Comparison of ENCODE assay signal across 9 cellular contexts in the genomic region with DNA sequence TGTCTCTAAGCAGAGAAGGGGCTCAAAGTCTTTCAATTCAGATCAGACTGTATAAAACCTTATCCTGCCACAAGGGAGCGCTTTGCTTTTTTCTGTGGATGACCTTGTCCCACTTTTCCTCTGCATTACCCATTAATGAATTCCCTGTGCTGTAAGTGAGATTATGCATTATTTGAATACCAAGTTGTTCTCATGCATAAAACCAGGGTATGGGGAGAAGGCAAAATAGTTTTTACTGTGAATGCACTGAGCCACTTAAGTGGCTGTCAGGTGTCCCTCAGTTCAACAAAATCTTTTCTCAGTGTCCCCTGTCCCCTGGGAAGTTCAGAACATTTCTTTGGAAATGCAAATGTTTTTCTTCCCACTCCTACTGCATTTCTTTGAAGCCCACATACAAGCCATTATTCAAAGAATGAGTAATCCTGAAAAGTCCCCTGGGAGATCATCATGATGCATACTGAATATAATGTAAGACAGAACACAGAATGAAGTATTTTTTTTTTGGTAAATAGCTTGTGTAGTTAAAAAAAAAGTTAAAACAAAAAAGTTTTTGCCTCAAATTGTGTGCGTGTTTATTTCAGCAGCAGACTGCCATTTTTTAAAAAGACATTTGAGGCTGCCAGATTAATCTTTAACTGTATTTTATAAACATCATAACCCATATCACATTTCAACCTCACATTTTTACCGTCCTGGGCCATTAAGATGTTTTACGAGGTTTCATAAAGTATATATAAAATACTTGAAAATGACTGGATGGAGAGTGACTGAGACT.
DNase-seq lines count a peak whose midpoint lies in the region; ATAC-seq, FAIRE-seq and TF ChIP-seq lines count a peak whose summit lies in the region.
"Had no signal": no experiment of that assay in that cellular context is flagged by ENCODE, and none has a peak within 500 bp of the region (broad histone marks: within the 10 kb centered on the region; RNA-seq: fewer than 3 reads in every experiment).

No MANE protein-coding gene starts in this region.

- WGBS in iPS DF 6.9 (ENCODE audit: insufficient coverage, insufficient read length): no CpG with 5 or more reads among the region's 4 CpGs
- 31% methylated on average over 4 of the region's 4 CpGs for WGBS in suprapubic skin

- no peak overlapping the region for H3K4me3 ChIP-seq in RWPE2 (ENCODE audit: severe bottlenecking)
- no peak overlapping the region for H3K4me3 ChIP-seq in iPS DF 6.9 (ENCODE audit: low read length)
- no peak overlapping the region for H3K4me3 ChIP-seq in suprapubic skin
- H3K4me3 ChIP-seq: K562 had no signal

- H3K27ac ChIP-seq in 22Rv1: no peak overlapping the region
- H3K27ac ChIP-seq in RWPE2 (ENCODE audit: poor library complexity, severe bottlenecking): no peak overlapping the region
- no peak overlapping the region for H3K27ac ChIP-seq in iPS DF 6.9 (ENCODE audit: low read length)
- H3K27ac ChIP-seq in suprapubic skin: no peak overlapping the region

- H3K4me1 ChIP-seq in RWPE2 (ENCODE audit: insufficient read depth, poor library complexity, severe bottlenecking): no peaks in the 10 kb centered on the region
- no peaks in the 10 kb centered on the region; the same call in 1 of the 2 replicates for H3K4me1 ChIP-seq in iPS DF 6.9 (ENCODE audit: control insufficient read depth, insufficient read depth, low read length)
- no peaks in the 10 kb centered on the region for H3K4me1 ChIP-seq in suprapubic skin

- peak; percentile 78 for DNase-seq in HCEC 1CT
- no peak for DNase-seq in RWPE2 (ENCODE audit: low spot score)
- peak; percentile 72 for DNase-seq in iPS DF 6.9 (ENCODE audit: low read depth, low spot score)
- DNase-seq in RPMI8226: no peak
- DNase-seq in suprapubic skin (ENCODE audit: low spot score in 2 of 2): no peak
- no peak for DNase-seq in GM12892 (ENCODE audit: insufficient read length)

- H3K36me3 ChIP-seq in RWPE2 (ENCODE audit: low read depth) (no peaks in the 10 kb centered on the region; the same call in 1 of the 2 replicates), iPS DF 6.9 (ENCODE audit: control insufficient read depth, insufficient read depth, low read length) (no peaks in the 10 kb centered on the region), suprapubic skin (no peaks in the 10 kb centered on the region)

- H3K27me3 ChIP-seq in RWPE2 (ENCODE audit: insufficient read depth, poor library complexity, severe bottlenecking): no peaks in the 10 kb centered on the region
- H3K27me3 ChIP-seq in iPS DF 6.9 (ENCODE audit: control insufficient read depth, insufficient read depth, low read length): no peaks in the 10 kb centered on the region
- H3K27me3 ChIP-seq in suprapubic skin: no peaks in the 10 kb centered on the region

- no peak for FAIRE-seq in GM12892 (lab: Jason Lieb, UNC)
- FAIRE-seq: K562 had no signal

- no peaks in the 10 kb centered on the region for H3K9me3 ChIP-seq in RWPE2 (ENCODE audit: severe bottlenecking)
- no peaks in the 10 kb centered on the region for H3K9me3 ChIP-seq in iPS DF 6.9 (ENCODE audit: control insufficient read depth, insufficient read depth, low read length)
- no peaks in the 10 kb centered on the region for H3K9me3 ChIP-seq in suprapubic skin

- TF ChIP-seq CTCF in 22Rv1 (IDR thresholded peaks at IDR 0.05) (peak; percentile 58), RWPE2 (IDR thresholded peaks at IDR 0.05; ENCODE audit: poor library complexity, severe bottlenecking) (peak; percentile 27), suprapubic skin (IDR thresholded peaks at IDR 0.05) (no peak)

- ATAC-seq in RWPE2 (ENCODE audit: low read depth) (peak; percentile 41; the same call in 1 of the 3 replicates), GM21526 (IDR thresholded peaks at IDR 0.05; ENCODE audit: low FRiP score, unreplicated experiment) (no peak)
- ATAC-seq: K562 had no signal

- TF ChIP-seq POLR2A in suprapubic skin (IDR thresholded peaks at IDR 0.05) (no peak), GM12892 (IDR thresholded peaks at IDR 0.05; ENCODE audit: low read depth, low read length) (no peak)

- TF ChIP-seq EP300 in suprapubic skin (IDR thresholded peaks at IDR 0.05): no peak

Comparison
In these comparisons a context has a peak if more than half of its experiments do, and no peak if none do; other contexts are left out.
1. CTCF ChIP-seq: peak in 22Rv1 (single experiment) and RWPE2 (single experiment); none in suprapubic skin (0 of 2).
2. DNase-seq: peak in HCEC 1CT (single experiment) and iPS DF 6.9 (single experiment); none in RWPE2 (single experiment), RPMI8226 (single experiment), suprapubic skin (0 of 2) and GM12892 (single experiment).